ENCODE assay signal across 4 cellular contexts in the genomic region with DNA sequence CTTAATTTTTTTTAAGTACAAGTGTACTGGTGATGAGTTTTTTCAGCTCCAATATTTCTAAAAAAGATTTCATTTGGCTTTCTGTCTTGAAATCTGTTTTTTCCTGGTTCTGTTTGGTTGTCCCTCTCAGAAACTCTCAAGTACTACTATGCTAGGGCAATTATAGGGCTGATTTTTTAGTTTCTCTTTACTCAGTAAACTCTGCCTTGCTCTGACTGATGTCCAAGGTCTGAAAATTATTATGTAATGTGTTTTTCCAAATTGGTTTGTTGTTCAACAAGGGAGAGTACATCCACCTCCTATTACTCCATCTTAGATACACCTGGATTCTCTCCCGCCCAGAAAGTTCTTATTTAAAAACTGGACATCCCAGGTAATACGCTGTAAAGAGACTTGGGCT.
"Had no signal": no experiment of that assay in that cellular context is flagged by ENCODE, and none has a peak within 500 bp of the region (broad histone marks: within the 10 kb centered on the region; RNA-seq: fewer than 3 reads in every experiment).

No MANE protein-coding gene starts in this region.

- ATAC-seq: GM23338 had no signal

- H3K36me3 Mint-ChIP-seq: IgD-negative memory B cell had no signal

- H3K4me3 Mint-ChIP-seq: GM23338, H9, IgD-negative memory B cell had no signal

- H3K27me3 Mint-ChIP-seq: IgD-negative memory B cell had no signal

- DNase-seq: H9, HCEC 1CT had no signal

- H3K4me1 Mint-ChIP-seq: GM23338, H9, IgD-negative memory B cell had no signal

- H3K4me2 ChIP-seq: GM23338 had no signal

- H3K4me3 ChIP-seq: GM23338 had no signal

- H2AFZ ChIP-seq: GM23338 had no signal

- H3K27ac Mint-ChIP-seq: GM23338, H9, IgD-negative memory B cell had no signal
